Comparison of ENCODE assay signal across 2 cellular contexts in genomic region chr1:179059185-179059483, GRCh38.
TF ChIP-seq lines count a peak whose summit lies in the region.

No MANE protein-coding gene starts in this region.

TF ChIP-seq in HepG2, 621 proteins besides CTCF, POLR2A, EP300 and RAD21:
- TF ChIP-seq CBX2 (IDR thresholded peaks at IDR 0.05; ENCODE audit: low read depth, low read length) (no peak), CBX2 (CRISPR knock-in tag; IDR thresholded peaks at IDR 0.05; ENCODE audit: low read depth) (no peak), SNRNP70 (IDR thresholded peaks at IDR 0.05; ENCODE audit: low read depth, low read length) (no peak), ZNF572 (CRISPR knock-in tag; IDR thresholded peaks at IDR 0.05) (no peak), ZNF597 (CRISPR knock-in tag; IDR thresholded peaks at IDR 0.05) (no peak), HCFC1 (IDR thresholded peaks at IDR 0.05; ENCODE audit: low read depth, low read length) (no peak), ZNF788 (CRISPR knock-in tag; IDR thresholded peaks at IDR 0.05; ENCODE audit: borderline replicate concordance) (no peak), DNMT3B (CRISPR knock-in tag; conservative IDR thresholded peaks at IDR 0.05) (no peak), MXD3 (CRISPR knock-in tag; IDR thresholded peaks at IDR 0.05) (no peak)
- TF ChIP-seq, protein P1, sequence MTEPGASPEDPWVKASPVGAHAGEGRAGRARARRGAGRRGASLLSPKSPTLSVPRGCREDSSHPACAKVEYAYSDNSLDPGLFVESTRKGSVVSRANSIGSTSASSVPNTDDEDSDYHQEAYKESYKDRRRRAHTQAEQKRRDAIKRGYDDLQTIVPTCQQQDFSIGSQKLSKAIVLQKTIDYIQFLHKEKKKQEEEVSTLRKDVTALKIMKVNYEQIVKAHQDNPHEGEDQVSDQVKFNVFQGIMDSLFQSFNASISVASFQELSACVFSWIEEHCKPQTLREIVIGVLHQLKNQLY (CRISPR knock-in tag; IDR thresholded peaks at IDR 0.05): no peak

TF ChIP-seq in SK-N-SH, 30 proteins besides CTCF, POLR2A, EP300 and RAD21:
- TF ChIP-seq RFX5 (IDR thresholded peaks at IDR 0.05; ENCODE audit: low read length) (no peak), FOXM1 (IDR thresholded peaks at IDR 0.05; ENCODE audit: low read depth) (no peak), GATA2 (CRISPR knock-in tag; IDR thresholded peaks at IDR 0.05) (no peak), SIN3A (IDR thresholded peaks at IDR 0.05; ENCODE audit: borderline replicate concordance, low read depth, low read length) (no peak), RXRA (IDR thresholded peaks at IDR 0.05; ENCODE audit: borderline replicate concordance, low read depth) (no peak), SMC3 (IDR thresholded peaks at IDR 0.05; ENCODE audit: low read depth, low read length) (no peak), JUND (IDR thresholded peaks at IDR 0.05) (no peak), USF1 (IDR thresholded peaks at IDR 0.05; ENCODE audit: borderline replicate concordance, low read depth) (no peak), REST (IDR thresholded peaks at IDR 0.05; ENCODE audit: low read depth, low read length) (no peak), POLR2AphosphoS5 (IDR thresholded peaks at IDR 0.05; ENCODE audit: low read depth, low read length) (no peak), YY1 (IDR thresholded peaks at IDR 0.05; ENCODE audit: low read depth) (no peak)
